In the genomic region with DNA sequence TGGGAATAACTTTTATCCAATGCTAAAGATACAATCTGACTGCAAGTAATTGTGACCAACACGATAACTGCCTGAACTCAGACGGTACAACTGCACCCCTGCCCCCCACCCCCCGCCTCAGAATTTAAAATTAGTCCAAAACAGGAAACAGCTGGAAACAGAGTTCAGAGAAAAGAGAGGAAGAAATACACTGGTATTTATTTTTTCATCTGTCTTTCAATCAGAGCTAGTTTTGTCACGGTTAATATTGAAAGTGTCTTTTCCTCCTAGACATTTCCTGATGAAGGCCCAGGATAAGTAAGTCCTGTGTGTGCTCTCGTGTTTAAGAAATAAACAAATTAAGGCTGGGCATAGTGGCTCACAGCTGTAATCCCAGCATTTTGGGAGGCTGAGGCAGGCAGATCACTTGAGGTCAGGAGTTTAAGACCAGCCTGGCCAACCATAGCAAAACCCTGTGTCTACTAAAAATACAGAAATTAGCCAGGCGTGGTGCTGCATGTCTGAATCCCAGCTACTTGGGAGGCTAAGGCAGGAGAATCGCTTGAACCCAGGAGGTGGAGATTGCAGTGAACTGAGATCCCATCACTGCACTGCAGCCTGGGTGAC, we compare ENCODE assay signal across 10 cellular contexts. TPM values are rescaled to one million over a fixed set of nuclear protein-coding genes. Genes with fewer than 3 reads are reported as not detected.
DNase-seq lines count a peak whose midpoint lies in the region; ATAC-seq and TF ChIP-seq lines count a peak whose summit lies in the region.
"Had no signal": no experiment of that assay in that cellular context is flagged by ENCODE, and none has a peak within 500 bp of the region (broad histone marks: within the 10 kb centered on the region; RNA-seq: fewer than 3 reads in every experiment).

No MANE protein-coding gene starts in this region.

- H3K4me2 ChIP-seq in DND-41 (ENCODE audit: insufficient read depth, low read length), result peak overlapping the region; percentile 11; the same call in 1 of the 2 replicates

- peaks cover 33% of the 10 kb centered on the region for H3K4me1 ChIP-seq in DND-41 (ENCODE audit: insufficient read depth, low read length)

- peak overlapping the region; percentile 62 for H3K27ac ChIP-seq in DND-41 (ENCODE audit: low read length)
- H3K27ac ChIP-seq: HL-60 had no signal

- H3K36me3 ChIP-seq in DND-41 (ENCODE audit: insufficient read depth, low read length), result peaks cover 23% of the 10 kb centered on the region

- peak; percentile 59 for ATAC-seq in DND-41 (ENCODE audit: insufficient read depth, low read depth)
- no peak for ATAC-seq in SK-N-SH treated with all-trans-retinoic acid at 6 μM for 48 hours

- no peak for TF ChIP-seq CTCF in DND-41 (IDR thresholded peaks at IDR 0.05; ENCODE audit: borderline replicate concordance, extremely low read depth, low read length, poor library complexity, severe bottlenecking)

- peaks cover 65% of the 10 kb centered on the region for H3K79me2 ChIP-seq in DND-41 (ENCODE audit: insufficient read depth, low read length)

- H3K9ac ChIP-seq in DND-41 (ENCODE audit: low read depth, low read length), result 0 out of 2 replicates have a peak overlapping the region, but pooled peaks have one; percentile 12

- no peaks in the 10 kb centered on the region for H3K9me3 ChIP-seq in DND-41 (ENCODE audit: insufficient read depth, low read length, severe bottlenecking)

- peaks cover 35% of the 10 kb centered on the region for H4K20me1 ChIP-seq in DND-41 (ENCODE audit: insufficient read depth, low read length)

- no peak overlapping the region for H3K4me3 ChIP-seq in DND-41 (ENCODE audit: low read depth in 1 of 2, low read length in 2 of 2)
- H3K4me3 ChIP-seq in Jurkat, Clone E6-1 (ENCODE audit: low read length), result peak overlapping the region; percentile 29

- intact Hi-C loops in posterior vena cava (cut with DNase I), result no loop called here

- H3K27me3 ChIP-seq in DND-41 (ENCODE audit: insufficient read depth, low read length, poor library complexity), result no peaks in the 10 kb centered on the region

- peak; percentile 24 for DNase-seq in DND-41
- DNase-seq in Jurkat, Clone E6-1 (ENCODE audit: low read depth, low spot score), result no peak
- peak; percentile 67 for DNase-seq in dermis blood vessel endothelial cell
- DNase-seq in posterior vena cava (ENCODE audit: low spot score), result peak; percentile 22
- no peak for DNase-seq in T-helper 9 cell
- DNase-seq in HUDEP-2 (lab: John Stamatoyannopoulos, UW; ENCODE audit: unreplicated experiment in 76 of 76), result no peak
- no peak for DNase-seq in NCI-H1417 (lab: John Stamatoyannopoulos, UW)
- DNase-seq: NCI-H2171 had no signal

- H2AFZ ChIP-seq in DND-41 (ENCODE audit: low read depth, low read length), result no peak overlapping the region

TF ChIP-seq in SK-N-SH treated with all-trans-retinoic acid at 6 μM for 48 hours, 23 proteins besides CTCF, POLR2A, EP300 and RAD21:
- TF ChIP-seq ZFP30 (CRISPR knock-in tag; IDR thresholded peaks at IDR 0.05), result no peak
- no peak for TF ChIP-seq ARNTL (CRISPR knock-in tag; IDR thresholded peaks at IDR 0.05; ENCODE audit: borderline replicate concordance, low read depth)
- TF ChIP-seq OSR1 (CRISPR knock-in tag; IDR thresholded peaks at IDR 0.05), result no peak
- TF ChIP-seq ZFP3 (CRISPR knock-in tag; IDR thresholded peaks at IDR 0.05), result no peak
- no peak for TF ChIP-seq ESRRG (CRISPR knock-in tag; IDR thresholded peaks at IDR 0.05)
- TF ChIP-seq ZNF70 (CRISPR knock-in tag; IDR thresholded peaks at IDR 0.05), result no peak
- no peak for TF ChIP-seq ZC3H10 (CRISPR knock-in tag; IDR thresholded peaks at IDR 0.05)
- no peak for TF ChIP-seq RARB (CRISPR knock-in tag; IDR thresholded peaks at IDR 0.05)
- no peak for TF ChIP-seq SNAI2 (CRISPR knock-in tag; IDR thresholded peaks at IDR 0.05)
- TF ChIP-seq, protein P1, sequence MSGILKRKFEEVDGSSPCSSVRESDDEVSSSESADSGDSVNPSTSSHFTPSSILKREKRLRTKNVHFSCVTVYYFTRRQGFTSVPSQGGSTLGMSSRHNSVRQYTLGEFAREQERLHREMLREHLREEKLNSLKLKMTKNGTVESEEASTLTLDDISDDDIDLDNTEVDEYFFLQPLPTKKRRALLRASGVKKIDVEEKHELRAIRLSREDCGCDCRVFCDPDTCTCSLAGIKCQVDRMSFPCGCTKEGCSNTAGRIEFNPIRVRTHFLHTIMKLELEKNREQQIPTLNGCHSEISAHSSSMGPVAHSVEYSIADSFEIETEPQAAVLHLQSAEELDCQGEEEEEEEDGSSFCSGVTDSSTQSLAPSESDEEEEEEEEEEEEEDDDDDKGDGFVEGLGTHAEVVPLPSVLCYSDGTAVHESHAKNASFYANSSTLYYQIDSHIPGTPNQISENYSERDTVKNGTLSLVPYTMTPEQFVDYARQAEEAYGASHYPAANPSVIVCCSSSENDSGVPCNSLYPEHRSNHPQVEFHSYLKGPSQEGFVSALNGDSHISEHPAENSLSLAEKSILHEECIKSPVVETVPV (CRISPR knock-in tag; IDR thresholded peaks at IDR 0.05), result no peak
- TF ChIP-seq TOX (CRISPR knock-in tag; IDR thresholded peaks at IDR 0.05; ENCODE audit: borderline replicate concordance), result no peak

RNA-seq across cellular contexts. Expression of a gene that starts 21.5 kb away (rescaled TPM):
- 53.8 TPM for polyA plus RNA-seq in Jurkat, Clone E6-1 (2012; ENCODE audit: insufficient read depth, insufficient read length)
- total RNA-seq in dermis blood vessel endothelial cell (39.6 and 52.1 TPM in 2 replicates), posterior vena cava (10 to 100 TPM; 11.6 to 12.2 TPM)

RNA-seq across cellular contexts. Expression of a gene that starts 43.9 kb away (rescaled TPM):
- 72.2 TPM for polyA plus RNA-seq in Jurkat, Clone E6-1 (2012; ENCODE audit: insufficient read depth, insufficient read length)
- total RNA-seq in dermis blood vessel endothelial cell (90.7 and 94.6 TPM in 2 replicates), posterior vena cava (10 to 100 TPM; 32.7 to 45.6 TPM)

RNA-seq across cellular contexts. Expression of a gene that starts 45.5 kb away (rescaled TPM):
- 0.85 TPM for polyA plus RNA-seq in Jurkat, Clone E6-1 (2012; ENCODE audit: insufficient read depth, insufficient read length)
- total RNA-seq in dermis blood vessel endothelial cell (not detected in 2 replicates), posterior vena cava (not detected)

Comparison
In these comparisons a context has a peak if more than half of its experiments do, and no peak if none do; other contexts are left out.
1. DNase-seq: peak in DND-41 (single experiment), dermis blood vessel endothelial cell (single experiment) and posterior vena cava (single experiment); none in Jurkat, Clone E6-1 (single experiment), T-helper 9 cell (single experiment), HUDEP-2 (0 of 76) and NCI-H1417 (0 of 3).